In genomic region chr10:374354-374753, GRCh38 we compare ENCODE assay signal across 23 cellular contexts.
DNase-seq lines count a peak whose midpoint lies in the region; ATAC-seq, FAIRE-seq and TF ChIP-seq lines count a peak whose summit lies in the region.
"Had no signal": no experiment of that assay in that cellular context is flagged by ENCODE, and none has a peak within 500 bp of the region (broad histone marks: within the 10 kb centered on the region; RNA-seq: fewer than 3 reads in every experiment).

No MANE protein-coding gene starts in this region.

- H3K9me3 ChIP-seq in A549 (peaks cover 6% of the 10 kb centered on the region; the same call in 1 of the 3 replicates), trophoblast cell (ENCODE audit: insufficient read depth, low read depth, low read length) (peaks cover 7% of the 10 kb centered on the region), transverse colon (no peaks in the 10 kb centered on the region)
- H3K9me3 ChIP-seq: ovary, right atrium auricular region had no signal

- WGBS in A549 (ENCODE audit: missing lambda C conversion rate): 93% methylated on average over 3 of the region's 3 CpGs
- WGBS in trophoblast cell (ENCODE audit: extremely low coverage, insufficient coverage, insufficient read length): no CpG with 5 or more reads among the region's 3 CpGs
- whole genome bisulfite sequencing in transverse colon (ENCODE audit: low coverage in 1 of 2), 2 donors: 92 to 100% methylated on average over 1 to 3 of the region's 3 CpGs

- TF ChIP-seq POLR2A in A549 (IDR thresholded peaks at IDR 0.05; ENCODE audit: low read length): no peak
- no peak for TF ChIP-seq POLR2A in transverse colon (IDR thresholded peaks at IDR 0.05)

- H4K91ac ChIP-seq in trophoblast cell (ENCODE audit: low read depth, low read length): peak overlapping the region; percentile 100

- peak overlapping the region; percentile 76 for H2AFZ ChIP-seq in trophoblast cell (ENCODE audit: insufficient read depth, low read length, poor library complexity)

- H2AK5ac ChIP-seq in trophoblast cell (ENCODE audit: low read length): peak overlapping the region; percentile 100

- TF ChIP-seq CTCF in A549 (IDR thresholded peaks at IDR 0.05): no peak
- TF ChIP-seq CTCF in transverse colon (IDR thresholded peaks at IDR 0.05): no peak

- H3K4me1 ChIP-seq in A549 (peaks cover 49% of the 10 kb centered on the region), trophoblast cell (ENCODE audit: control insufficient read depth in 1 of 2, insufficient read depth in 2 of 2, low read length in 2 of 2) (peaks cover 33 to 36% of the 10 kb centered on the region in 2 experiments), transverse colon (peaks cover 3 to 17% (median 10%) of the 10 kb centered on the region in 4 donors)

- POLR2A ChIA-PET in A549 (lab: Yijun Ruan, JAX): no interaction called here

- H3K4me3 ChIP-seq in A549: no peak overlapping the region
- H3K4me3 ChIP-seq in trophoblast cell (ENCODE audit: low read depth, low read length): no peak overlapping the region
- H3K4me3 ChIP-seq in transverse colon: no peak overlapping the region
- H3K4me3 ChIP-seq: dorsolateral prefrontal cortex, lung, ovary, right atrium auricular region had no signal

- peak overlapping the region; percentile 100 for H2BK12ac ChIP-seq in trophoblast cell (ENCODE audit: low read length)

- no peak for ATAC-seq in A549
- ATAC-seq in activated CD4-positive, CD25-positive, alpha-beta regulatory T cell treated with anti-CD3 and anti-CD28 coated beads, Interleukin-2, amount 50 U/mL, for 24 hours: no peak
- ATAC-seq in Right ventricle myocardium superior (ENCODE audit: poor library complexity): no peak
- ATAC-seq: activated CD8-positive, alpha-beta memory T cell treated with anti-CD3 and anti-CD28 coated beads, Interleukin-2, amount 10 ng/mL, durations not matched to agents 7 days and 5 days; Right ventricle myocardium inferior had no signal

- H3K4me2 ChIP-seq in A549 (no peak overlapping the region; the same call in 2 of the 3 replicates), trophoblast cell (ENCODE audit: low read length) (no peak overlapping the region)

- H3K18ac ChIP-seq in trophoblast cell (ENCODE audit: low read length): peak overlapping the region; percentile 99

- DNase-seq in A549 (ENCODE audit: low read depth in 1 of 2, low spot score in 1 of 2) (no peak), NCI-H146 treated with DMSO at 0.1 percent for 48 hours (lab: John Stamatoyannopoulos, UW; ENCODE audit: unreplicated experiment) (peak; percentile 16), cerebellum (ENCODE audit: low spot score) (peak; percentile 82), trophoblast cell (no peak), transverse colon (no peak), Right ventricle myocardium superior (no peak)
- DNase-seq: activated CD4-positive, alpha-beta T cell treated with anti-CD3 and anti-CD28 coated beads for 48 hours; activated CD8-positive, alpha-beta memory T cell treated with anti-CD3 and anti-CD28 coated beads, Interleukin-2, amount 10 ng/mL, durations not matched to agents 7 days and 5 days; CD4-positive, CD25-positive, alpha-beta regulatory T cell; DMS 273 treated with DMSO at 0.1 percent for 48 hours; GDM1; HFFc6; MM.1S; NCI-H2029; NCI-H510A; ovary; stimulated activated CD4-positive, alpha-beta T cell treated with anti-CD3 and anti-CD28 coated beads, Interleukin-15, amount 100 ng/mL, for 24 hours had no signal

- no peaks in the 10 kb centered on the region for H3K27me3 ChIP-seq in trophoblast cell (ENCODE audit: insufficient read depth, low read length)
- H3K27me3 ChIP-seq in transverse colon: no peaks in the 10 kb centered on the region
- H3K27me3 ChIP-seq: dorsolateral prefrontal cortex, ovary, right atrium auricular region had no signal

- no peak for FAIRE-seq in A549 (lab: Jason Lieb, UNC)
- FAIRE-seq: keratinocyte had no signal

- H3K27ac ChIP-seq in A549 (peak overlapping the region; percentile 76 to 81), trophoblast cell (ENCODE audit: low read depth, low read length) (peak overlapping the region; percentile 96), transverse colon (peak overlapping the region in 1 of 4 donors; percentile 67)
- H3K27ac ChIP-seq: ovary, right atrium auricular region had no signal

- H2BK5ac ChIP-seq in trophoblast cell (ENCODE audit: low read depth, low read length, poor library complexity): peak overlapping the region; percentile 98

- peaks cover 17% of the 10 kb centered on the region for H3K79me2 ChIP-seq in trophoblast cell (ENCODE audit: control insufficient read depth, insufficient read depth, low read length, poor library complexity)

- TF ChIP-seq RAD21 in A549 (conservative IDR thresholded peaks at IDR 0.05 in 1 of 2, IDR thresholded peaks at IDR 0.05 in 1 of 2): no peak

- H3K79me1 ChIP-seq in trophoblast cell (ENCODE audit: low read length): peaks cover 54% of the 10 kb centered on the region

- H3K9ac ChIP-seq in trophoblast cell (ENCODE audit: low read length): no peak overlapping the region

- H4K12ac ChIP-seq in trophoblast cell (ENCODE audit: low read depth, low read length): peak overlapping the region; percentile 51

- peak overlapping the region; percentile 93 for H3K4ac ChIP-seq in trophoblast cell (ENCODE audit: low read depth, low read length)

- CTCF ChIA-PET in A549 (lab: Yijun Ruan, JAX): interaction anchor here (1.0 to 1.3 kb wide), 2 partner anchors 13 to 32 kb away, joined by 3 read pairs; no protein-coding TSS in a partner anchor

- H2BK120ac ChIP-seq in trophoblast cell (ENCODE audit: insufficient read depth, low read length, poor library complexity): peak overlapping the region; percentile 100

- no peak for TF ChIP-seq EP300 in A549 (IDR thresholded peaks at IDR 0.05)
- TF ChIP-seq EP300 in transverse colon (IDR thresholded peaks at IDR 0.05; ENCODE audit: low read depth): no peak

- peaks cover 3 to 10% of the 10 kb centered on the region in 2 experiments for H3K36me3 ChIP-seq in trophoblast cell (ENCODE audit: control insufficient read depth in 1 of 2, insufficient read depth in 2 of 2, low read length in 2 of 2)
- no peaks in the 10 kb centered on the region for H3K36me3 ChIP-seq in transverse colon
- H3K36me3 ChIP-seq: ovary had no signal

- intact Hi-C loops in transverse colon (cut with DNase I; ENCODE audit: low total_unique reads): no loop called here
- intact Hi-C loops in Right ventricle myocardium superior (cut with DNase I): no loop called here

- in situ Hi-C loops in transverse colon (cut with MboI; ENCODE audit: low pct_ligation_motif_present in 1 of 4, low pct_unique_long_range_greater_than_20kb in 1 of 4, low sequenced_read_pairs in 3 of 4): no loop called here

- peak overlapping the region; percentile 86 for H4K8ac ChIP-seq in trophoblast cell (ENCODE audit: low read depth, low read length)

- H3K23ac ChIP-seq in trophoblast cell (ENCODE audit: low read length): no peak overlapping the region

- H3K14ac ChIP-seq in trophoblast cell (ENCODE audit: low read length): peak overlapping the region; percentile 99

TF ChIP-seq in A549, 52 proteins besides CTCF, POLR2A, EP300 and RAD21:
- TF ChIP-seq, protein P1, sequence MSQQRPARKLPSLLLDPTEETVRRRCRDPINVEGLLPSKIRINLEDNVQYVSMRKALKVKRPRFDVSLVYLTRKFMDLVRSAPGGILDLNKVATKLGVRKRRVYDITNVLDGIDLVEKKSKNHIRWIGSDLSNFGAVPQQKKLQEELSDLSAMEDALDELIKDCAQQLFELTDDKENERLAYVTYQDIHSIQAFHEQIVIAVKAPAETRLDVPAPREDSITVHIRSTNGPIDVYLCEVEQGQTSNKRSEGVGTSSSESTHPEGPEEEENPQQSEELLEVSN (IDR thresholded peaks at IDR 0.05; ENCODE audit: borderline replicate concordance, low read depth): no peak
- no peak for TF ChIP-seq JUN (IDR thresholded peaks at IDR 0.05)
- TF ChIP-seq HOXB13 (CRISPR knock-in tag; IDR thresholded peaks at IDR 0.05; ENCODE audit: low read depth): no peak
- TF ChIP-seq RARB (CRISPR knock-in tag; IDR thresholded peaks at IDR 0.05): no peak
TF ChIP-seq in A549: peak in this region for 0.

Comparison
In these comparisons a context has a peak if more than half of its experiments do, and no peak if none do; other contexts are left out.
1. DNase-seq: peak in NCI-H146 treated with DMSO at 0.1 percent for 48 hours (single experiment) and cerebellum (single experiment); none in A549 (0 of 2), trophoblast cell (0 of 2), transverse colon (single experiment) and Right ventricle myocardium superior (single experiment).